9 cellular contexts compared by ENCODE assay signal in genomic region chr11:1202776-1203504, GRCh38. TPM values are rescaled to one million over a fixed set of nuclear protein-coding genes. Genes with fewer than 3 reads are reported as not detected.
DNase-seq lines count a peak whose midpoint lies in the region; ATAC-seq and TF ChIP-seq lines count a peak whose summit lies in the region.
"Had no signal": no experiment of that assay in that cellular context is flagged by ENCODE, and none has a peak within 500 bp of the region (broad histone marks: within the 10 kb centered on the region; RNA-seq: fewer than 3 reads in every experiment).

No MANE protein-coding gene starts in this region.

- peak; percentile 84 for TF ChIP-seq CTCF in CD4-positive, alpha-beta T cell (IDR thresholded peaks at IDR 0.05)
- TF ChIP-seq CTCF in HFFc6 (IDR thresholded peaks at IDR 0.05) (peak; percentile 94), RWPE1 (conservative IDR thresholded peaks at IDR 0.05; ENCODE audit: low read depth) (peak; percentile 95), upper lobe of right lung (IDR thresholded peaks at IDR 0.05) (peak; percentile 91)

- H3K79me2 ChIP-seq in trophoblast cell (ENCODE audit: control insufficient read depth, insufficient read depth, low read length, poor library complexity) = no peaks in the 10 kb centered on the region

- H3K4me2 ChIP-seq in trophoblast cell (ENCODE audit: low read length) = no peak overlapping the region

- CTCF ChIA-PET in CD4-positive, alpha-beta T cell (lab: Charles Lee) = interaction anchor here (1.0 to 1.2 kb wide), 2 partner anchors 312 to 372 kb away, joined by 6 to 12 read pairs; no protein-coding TSS in a partner anchor
- CTCF ChIA-PET in RWPE1 (lab: Yijun Ruan, JAX) = interaction anchor here (0.6 to 1.4 kb wide), 10 partner anchors 11 to 491 kb away, joined by 3 to 9 read pairs (median 3); partner anchors contain the start of gene MUC5B

- peak; percentile 39 to 72 (median 56) for DNase-seq in CD4-positive, alpha-beta T cell
- DNase-seq in HFFc6 (no peak), RWPE1 (ENCODE audit: low spot score) (peak; percentile 73), glomerular visceral epithelial cell (ENCODE audit: extremely low spot score) (peak; percentile 49), trophoblast cell (peak; percentile 54 to 79), upper lobe of right lung (peak; percentile 77)
- DNase-seq in activated gamma-delta T cell treated with anti-CD3 and anti-CD28 coated beads, Interleukin-2, amount 50 U/mL, for 16 hours (ENCODE audit: low read depth) = peak; percentile 49

- H3K14ac ChIP-seq in trophoblast cell (ENCODE audit: low read length) = no peak overlapping the region

- H3K4me1 Mint-ChIP-seq in CD4-positive, alpha-beta T cell (ENCODE audit: low read depth) = no peaks in the 10 kb centered on the region
- no peaks in the 10 kb centered on the region for H3K4me1 Mint-ChIP-seq in HFFc6 (ENCODE audit: low read depth)

- no peaks in the 10 kb centered on the region for H3K9me3 Mint-ChIP-seq in CD4-positive, alpha-beta T cell
- no peaks in the 10 kb centered on the region for H3K9me3 Mint-ChIP-seq in HFFc6

- H3K23ac ChIP-seq in trophoblast cell (ENCODE audit: low read length) = no peak overlapping the region

- H2AFZ ChIP-seq in trophoblast cell (ENCODE audit: insufficient read depth, low read length, poor library complexity) = no peak overlapping the region

- H3K27ac Mint-ChIP-seq in CD4-positive, alpha-beta T cell = no peak overlapping the region
- H3K27ac Mint-ChIP-seq in HFFc6 = no peak overlapping the region

- no peaks in the 10 kb centered on the region for H3K4me1 ChIP-seq in trophoblast cell (ENCODE audit: control insufficient read depth in 1 of 2, insufficient read depth in 2 of 2, low read length in 2 of 2)
- no peaks in the 10 kb centered on the region for H3K4me1 ChIP-seq in upper lobe of right lung

- no peak overlapping the region for H3K18ac ChIP-seq in trophoblast cell (ENCODE audit: low read length)

- H3K79me1 ChIP-seq in trophoblast cell (ENCODE audit: low read length) = no peaks in the 10 kb centered on the region

- no peaks in the 10 kb centered on the region for H3K27me3 Mint-ChIP-seq in CD4-positive, alpha-beta T cell
- peaks cover 12% of the 10 kb centered on the region for H3K27me3 Mint-ChIP-seq in HFFc6 (ENCODE audit: insufficient read depth)

- no peak overlapping the region for H4K91ac ChIP-seq in trophoblast cell (ENCODE audit: low read depth, low read length)

- intact Hi-C loops in CD4-positive, alpha-beta T cell (cut with DNase I, micrococcal nuclease) = loop anchor here (1.0 kb wide), 2 partner anchors 312 to 371 kb away; no protein-coding TSS in a partner anchor
- intact Hi-C loops in upper lobe of right lung (cut with DNase I) = loop anchor here (10.0 kb wide), 1 partner anchor 302 kb away; no protein-coding TSS in a partner anchor

- no peaks in the 10 kb centered on the region for H3K36me3 Mint-ChIP-seq in CD4-positive, alpha-beta T cell (ENCODE audit: low read depth)
- no peaks in the 10 kb centered on the region for H3K36me3 Mint-ChIP-seq in HFFc6 (ENCODE audit: low read depth)

- no peaks in the 10 kb centered on the region for H3K9me3 ChIP-seq in CD4-positive, alpha-beta T cell (ENCODE audit: control insufficient read depth, low read length)
- H3K9me3 ChIP-seq in trophoblast cell (ENCODE audit: insufficient read depth, low read depth, low read length) = peaks cover 2% of the 10 kb centered on the region
- H3K9me3 ChIP-seq in upper lobe of right lung = no peaks in the 10 kb centered on the region

- H4K8ac ChIP-seq in trophoblast cell (ENCODE audit: low read depth, low read length) = no peak overlapping the region

- H3K4me3 Mint-ChIP-seq in CD4-positive, alpha-beta T cell = no peak overlapping the region
- H3K4me3 Mint-ChIP-seq in HFFc6 = no peak overlapping the region

- H3K27me3 ChIP-seq in CD4-positive, alpha-beta T cell (ENCODE audit: control insufficient read depth, insufficient read depth, low read length) = no peaks in the 10 kb centered on the region
- H3K27me3 ChIP-seq in trophoblast cell (ENCODE audit: insufficient read depth, low read length) (no peaks in the 10 kb centered on the region), upper lobe of right lung (peaks cover 42% of the 10 kb centered on the region)

- no peak overlapping the region for H2AK5ac ChIP-seq in trophoblast cell (ENCODE audit: low read length)

- no peak overlapping the region for H3K9ac ChIP-seq in trophoblast cell (ENCODE audit: low read length)

- no peak overlapping the region for H4K12ac ChIP-seq in trophoblast cell (ENCODE audit: low read depth, low read length)

- H3K36me3 ChIP-seq in trophoblast cell (ENCODE audit: control insufficient read depth in 1 of 2, insufficient read depth in 2 of 2, low read length in 2 of 2) (no peaks in the 10 kb centered on the region), upper lobe of right lung (no peaks in the 10 kb centered on the region)

- H2BK120ac ChIP-seq in trophoblast cell (ENCODE audit: insufficient read depth, low read length, poor library complexity) = no peak overlapping the region

- WGBS in trophoblast cell (ENCODE audit: extremely low coverage, insufficient coverage, insufficient read length) = no CpG with 5 or more reads among the region's 32 CpGs

- H2BK12ac ChIP-seq in trophoblast cell (ENCODE audit: low read length) = no peak overlapping the region

- no peak overlapping the region for H2BK5ac ChIP-seq in trophoblast cell (ENCODE audit: low read depth, low read length, poor library complexity)

- no peak overlapping the region for H3K4me3 ChIP-seq in trophoblast cell (ENCODE audit: low read depth, low read length)
- H3K4me3 ChIP-seq in upper lobe of right lung = no peak overlapping the region

- peak; percentile 88 for ATAC-seq in CD4-positive, alpha-beta T cell (ENCODE audit: poor library complexity)
- ATAC-seq in upper lobe of right lung = peak; percentile 81
- no peak for ATAC-seq in GM21367 (IDR thresholded peaks at IDR 0.05; ENCODE audit: unreplicated experiment)

- H3K4ac ChIP-seq in trophoblast cell (ENCODE audit: low read depth, low read length) = no peak overlapping the region

- POLR2A ChIA-PET in CD4-positive, alpha-beta T cell (lab: Charles Lee) = no interaction called here
- POLR2A ChIA-PET in RWPE1 (lab: Yijun Ruan, JAX; ENCODE audit: low non-redundant PET) = no interaction called here

- H3K27ac ChIP-seq in CD4-positive, alpha-beta T cell (ENCODE audit: low read depth, low read length) = no peak overlapping the region
- H3K27ac ChIP-seq in RWPE1 = no peak overlapping the region
- H3K27ac ChIP-seq in trophoblast cell (ENCODE audit: low read depth, low read length) = no peak overlapping the region
- H3K27ac ChIP-seq in upper lobe of right lung = no peak overlapping the region

RNA-seq across cellular contexts. Expression of gene MUC5B, which starts 19.9 kb away (rescaled TPM):
- total RNA-seq in CD4-positive, alpha-beta T cell = not detected
- total RNA-seq in HFFc6 (2021; fragmentation: NEBNext Ultra II Directional; extraction: Animal tissue kit (Norgen Biotek cat#: 25700)) = not detected
- polyA plus RNA-seq in trophoblast cell (2013) = under 0.01 TPM in 1 of 2 replicates, not detected in the other
- total RNA-seq in upper lobe of right lung = 1.2 TPM
- total RNA-seq: temporal lobe had no signal

RNA-seq across cellular contexts. Expression of gene MUC5AC, which starts 45.2 kb away (rescaled TPM):
- total RNA-seq in CD4-positive, alpha-beta T cell = not detected
- not detected for total RNA-seq in HFFc6 (2021; fragmentation: NEBNext Ultra II Directional; extraction: Animal tissue kit (Norgen Biotek cat#: 25700))
- polyA plus RNA-seq in trophoblast cell (2013) = not detected in 2 replicates
- total RNA-seq in upper lobe of right lung = not detected
